ENCODE assay signal across 8 cellular contexts in the genomic region with DNA sequence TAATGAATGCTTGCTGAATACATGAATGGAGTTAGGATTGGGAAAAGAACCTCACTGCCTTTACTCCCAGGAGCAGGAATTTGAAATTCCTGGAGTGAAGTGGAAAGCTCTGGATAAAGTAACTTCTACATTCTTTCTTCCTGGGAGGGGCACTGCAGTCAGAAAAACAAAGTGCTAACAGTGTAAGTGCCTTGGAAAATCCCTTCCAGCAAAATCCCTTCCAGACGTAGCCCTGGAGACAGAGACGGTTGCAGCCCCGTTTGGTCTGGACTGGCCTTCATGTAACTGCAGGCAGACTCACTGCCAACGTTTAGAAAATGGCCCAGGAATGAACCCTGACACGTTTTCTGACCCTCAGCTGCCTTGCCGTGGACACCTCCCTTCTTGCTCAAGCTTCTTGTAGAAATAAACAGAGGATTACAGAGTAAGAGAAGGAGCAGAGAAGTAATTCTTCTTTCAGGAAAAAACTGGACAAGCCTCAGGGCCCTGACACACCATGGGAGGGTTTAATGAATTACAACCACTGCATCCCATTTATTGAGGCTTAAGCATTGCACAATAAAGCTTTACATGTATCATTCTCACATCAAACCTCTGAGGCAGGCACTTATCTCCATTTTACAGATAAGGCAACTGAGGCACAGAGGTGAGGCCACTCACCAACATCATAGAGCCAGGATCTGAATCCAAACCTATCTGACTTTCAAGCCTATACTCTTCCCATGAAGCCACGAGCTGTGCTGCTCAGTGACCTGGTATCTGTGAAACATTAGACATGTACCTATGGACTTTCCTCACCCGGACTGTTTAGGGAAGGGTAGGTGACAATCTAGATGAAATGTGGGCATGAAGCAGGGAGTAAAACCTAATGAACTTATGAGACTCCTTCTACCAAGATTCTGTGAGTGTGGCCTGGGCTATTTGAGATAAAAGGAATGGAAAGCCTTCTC. TPM values are rescaled to one million over a fixed set of nuclear protein-coding genes. Genes with fewer than 3 reads are reported as not detected.
DNase-seq lines count a peak whose midpoint lies in the region; ATAC-seq and TF ChIP-seq lines count a peak whose summit lies in the region.

No MANE protein-coding gene starts in this region.

- H4K20me1 ChIP-seq in DND-41 (ENCODE audit: insufficient read depth, low read length) = peaks cover 97% of the 10 kb centered on the region

- peak overlapping the region; percentile 94 for H2BK5ac ChIP-seq in trophoblast cell (ENCODE audit: low read depth, low read length, poor library complexity)

- H2BK120ac ChIP-seq in trophoblast cell (ENCODE audit: insufficient read depth, low read length, poor library complexity) = peak overlapping the region; percentile 99

- H3K27me3 ChIP-seq in DND-41 (ENCODE audit: insufficient read depth, low read length, poor library complexity) (no peaks in the 10 kb centered on the region), WERI-Rb-1 (ENCODE audit: insufficient read depth, low read depth, severe bottlenecking) (no peaks in the 10 kb centered on the region), foreskin keratinocyte (no peaks in the 10 kb centered on the region), trophoblast cell (ENCODE audit: insufficient read depth, low read length) (no peaks in the 10 kb centered on the region)

- ATAC-seq in DND-41 (ENCODE audit: insufficient read depth, low read depth) (no peak), foreskin keratinocyte (no peak)

- peak overlapping the region; percentile 54 for H2AK5ac ChIP-seq in trophoblast cell (ENCODE audit: low read length)

- H4K91ac ChIP-seq in trophoblast cell (ENCODE audit: low read depth, low read length) = peak overlapping the region; percentile 98

- no CpG with 5 or more reads among the region's 8 CpGs for WGBS in trophoblast cell (ENCODE audit: extremely low coverage, insufficient coverage, insufficient read length)

- peak overlapping the region; percentile 39 for H4K8ac ChIP-seq in trophoblast cell (ENCODE audit: low read depth, low read length)

- H3K4me3 ChIP-seq in DND-41 (ENCODE audit: low read depth in 1 of 2, low read length in 2 of 2) = no peak overlapping the region
- H3K4me3 ChIP-seq in WERI-Rb-1 (ENCODE audit: low read depth, low read length) = no peak overlapping the region
- H3K4me3 ChIP-seq in trophoblast cell (ENCODE audit: low read depth, low read length) = no peak overlapping the region

- H3K79me2 ChIP-seq in DND-41 (ENCODE audit: insufficient read depth, low read length) (peaks cover 100% of the 10 kb centered on the region), trophoblast cell (ENCODE audit: control insufficient read depth, insufficient read depth, low read length, poor library complexity) (peaks cover 39% of the 10 kb centered on the region)

- H3K23ac ChIP-seq in trophoblast cell (ENCODE audit: low read length) = no peak overlapping the region

- H3K9me3 ChIP-seq in DND-41 (ENCODE audit: insufficient read depth, low read length, severe bottlenecking) (no peaks in the 10 kb centered on the region), WERI-Rb-1 (ENCODE audit: severe bottlenecking) (no peaks in the 10 kb centered on the region), trophoblast cell (ENCODE audit: insufficient read depth, low read depth, low read length) (no peaks in the 10 kb centered on the region)

- H3K4ac ChIP-seq in trophoblast cell (ENCODE audit: low read depth, low read length) = peak overlapping the region; percentile 76

- H2AFZ ChIP-seq in DND-41 (ENCODE audit: low read depth, low read length) = no peak overlapping the region
- H2AFZ ChIP-seq in trophoblast cell (ENCODE audit: insufficient read depth, low read length, poor library complexity) = peak overlapping the region; percentile 31

- peak overlapping the region; percentile 52 for H3K4me2 ChIP-seq in DND-41 (ENCODE audit: insufficient read depth, low read length)
- peak overlapping the region; percentile 55 for H3K4me2 ChIP-seq in trophoblast cell (ENCODE audit: low read length)

- H3K36me3 ChIP-seq in DND-41 (ENCODE audit: insufficient read depth, low read length) = peaks cover 18% of the 10 kb centered on the region
- no peaks in the 10 kb centered on the region for H3K36me3 ChIP-seq in WERI-Rb-1
- H3K36me3 ChIP-seq in trophoblast cell (ENCODE audit: control insufficient read depth in 1 of 2, insufficient read depth in 2 of 2, low read length in 2 of 2) = peaks cover 3 to 8% of the 10 kb centered on the region in 2 experiments

- H4K12ac ChIP-seq in trophoblast cell (ENCODE audit: low read depth, low read length) = no peak overlapping the region

- peak overlapping the region; percentile 93 for H3K18ac ChIP-seq in trophoblast cell (ENCODE audit: low read length)

- peak overlapping the region; percentile 90 for H3K14ac ChIP-seq in trophoblast cell (ENCODE audit: low read length)

- 0 out of 2 replicates have a peak overlapping the region, but pooled peaks have one; percentile 38 for H3K9ac ChIP-seq in DND-41 (ENCODE audit: low read depth, low read length)
- H3K9ac ChIP-seq in trophoblast cell (ENCODE audit: low read length) = no peak overlapping the region

- H2BK12ac ChIP-seq in trophoblast cell (ENCODE audit: low read length) = peak overlapping the region; percentile 94

- H3K27ac ChIP-seq in DND-41 (ENCODE audit: low read length) (peak overlapping the region; percentile 66; the same call in 1 of the 2 replicates), WERI-Rb-1 (peak overlapping the region; percentile 83), foreskin keratinocyte (peak overlapping the region; percentile 95), trophoblast cell (ENCODE audit: low read depth, low read length) (peak overlapping the region; percentile 97)

- peaks cover 44% of the 10 kb centered on the region for H3K79me1 ChIP-seq in trophoblast cell (ENCODE audit: low read length)

- H3K4me1 ChIP-seq in DND-41 (ENCODE audit: insufficient read depth, low read length) (peaks cover 50% of the 10 kb centered on the region), foreskin keratinocyte (peaks cover 48% of the 10 kb centered on the region), trophoblast cell (ENCODE audit: control insufficient read depth in 1 of 2, insufficient read depth in 2 of 2, low read length in 2 of 2) (peaks cover 64 to 69% of the 10 kb centered on the region in 2 experiments)

- no peak for TF ChIP-seq CTCF in DND-41 (IDR thresholded peaks at IDR 0.05; ENCODE audit: borderline replicate concordance, extremely low read depth, low read length, poor library complexity, severe bottlenecking)
- no peak for TF ChIP-seq CTCF in WERI-Rb-1 (IDR thresholded peaks at IDR 0.05; ENCODE audit: low read depth, low read length)
- TF ChIP-seq CTCF in foreskin keratinocyte (conservative IDR thresholded peaks at IDR 0.05) = no peak

- no peak for DNase-seq in DND-41
- DNase-seq in WERI-Rb-1 = peak; percentile 40
- peak; percentile 64 to 80 for DNase-seq in foreskin keratinocyte
- DNase-seq in trophoblast cell = peak; percentile 99
- no peak for DNase-seq in D341Med (ENCODE audit: low spot score)
- no peak for DNase-seq in NCI-H82 (lab: John Stamatoyannopoulos, UW)
- no peak for DNase-seq in MV-4-11 (lab: John Stamatoyannopoulos, UW)
- no peak for DNase-seq in SIG-M5 treated with dmso at 0.1 percent for 504 hours (lab: John Stamatoyannopoulos, UW; ENCODE audit: unreplicated experiment)

RNA-seq across cellular contexts. Expression of a gene that starts 7.8 kb away (rescaled TPM):
- 12.3 and 12.4 TPM in 2 replicates for total RNA-seq in foreskin keratinocyte
- polyA plus RNA-seq in foreskin keratinocyte = 11.2 and 11.3 TPM in 2 replicates
- polyA plus RNA-seq in trophoblast cell (2013) = 15.6 and 16.0 TPM in 2 replicates

RNA-seq across cellular contexts. Expression of a gene that starts 23.2 kb away (rescaled TPM):
- total RNA-seq in foreskin keratinocyte = 0.17 and 0.74 TPM in 2 replicates
- polyA plus RNA-seq in foreskin keratinocyte = 0.25 and 0.48 TPM in 2 replicates
- 0.68 and 0.77 TPM in 2 replicates for polyA plus RNA-seq in trophoblast cell (2013)

Comparison
In these comparisons a context has a peak if more than half of its experiments do, and no peak if none do; other contexts are left out.
1. DNase-seq: peak in WERI-Rb-1 (single experiment), foreskin keratinocyte (2 of 2) and trophoblast cell (2 of 2); none in DND-41 (single experiment), D341Med (single experiment), NCI-H82 (single experiment), MV-4-11 (single experiment) and SIG-M5 treated with dmso at 0.1 percent for 504 hours (single experiment).
2. Peak in every context shown above with its lines, with median percentiles within 50 percentile points of each other: H3K27ac ChIP-seq.